ENCODE assay signal across 1 cellular context in the genomic region with DNA sequence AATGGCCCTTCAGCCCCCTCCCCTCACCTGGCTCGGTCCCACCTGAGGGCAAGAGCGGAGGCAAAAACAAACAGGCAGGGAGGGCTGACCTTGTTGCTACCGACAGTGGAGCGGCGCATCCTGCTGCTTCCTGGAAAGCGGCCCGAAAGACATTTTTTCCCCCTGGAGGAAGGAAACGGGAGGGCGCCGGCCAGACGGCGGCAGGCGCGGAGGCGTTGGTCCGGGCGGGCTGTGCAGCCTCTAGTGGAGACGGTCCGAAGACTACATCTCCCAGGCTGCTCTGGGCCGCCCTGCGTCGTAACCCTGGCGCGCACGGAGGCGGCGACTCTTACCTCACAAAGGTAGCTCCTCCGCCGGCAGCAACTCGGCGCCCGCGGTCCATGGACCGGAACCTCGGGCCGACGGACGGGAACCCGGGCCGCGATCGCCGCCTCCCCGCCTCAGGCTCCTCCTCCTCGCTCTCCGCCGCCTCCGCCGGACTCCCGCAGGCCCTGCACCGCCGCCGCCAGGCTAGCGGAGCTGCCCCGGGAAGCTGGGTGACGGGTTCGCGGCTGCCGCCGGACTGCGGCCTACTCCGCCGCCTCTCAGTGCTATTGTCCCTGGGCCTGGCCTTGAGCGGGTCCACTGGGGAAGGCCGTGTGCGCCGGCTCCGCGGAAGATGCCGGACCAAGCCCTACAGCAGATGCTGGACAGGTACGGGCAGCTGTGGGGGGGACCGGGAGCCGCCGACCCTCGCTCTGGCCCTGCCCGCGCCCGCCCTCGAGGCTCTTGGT.
A peak's percentile ranks its signal among the peaks of the same experiment; 100 is the strongest.
TF ChIP-seq lines count a peak whose summit lies in the region.

A gene (minus strand): TSS at position 242 of the 773 bp plus-strand sequence. CDS start 50,728 bp downstream, outside the sequence.
A gene with protein sequence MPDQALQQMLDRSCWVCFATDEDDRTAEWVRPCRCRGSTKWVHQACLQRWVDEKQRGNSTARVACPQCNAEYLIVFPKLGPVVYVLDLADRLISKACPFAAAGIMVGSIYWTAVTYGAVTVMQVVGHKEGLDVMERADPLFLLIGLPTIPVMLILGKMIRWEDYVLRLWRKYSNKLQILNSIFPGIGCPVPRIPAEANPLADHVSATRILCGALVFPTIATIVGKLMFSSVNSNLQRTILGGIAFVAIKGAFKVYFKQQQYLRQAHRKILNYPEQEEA (plus strand): TSS at position 331 of the 773 bp plus-strand sequence. CDS start 328 bp downstream, at position 659.

TF ChIP-seq in K562, 482 proteins besides CTCF, POLR2A, EP300 and RAD21 (continues in another document):
- TF ChIP-seq, protein P1, sequence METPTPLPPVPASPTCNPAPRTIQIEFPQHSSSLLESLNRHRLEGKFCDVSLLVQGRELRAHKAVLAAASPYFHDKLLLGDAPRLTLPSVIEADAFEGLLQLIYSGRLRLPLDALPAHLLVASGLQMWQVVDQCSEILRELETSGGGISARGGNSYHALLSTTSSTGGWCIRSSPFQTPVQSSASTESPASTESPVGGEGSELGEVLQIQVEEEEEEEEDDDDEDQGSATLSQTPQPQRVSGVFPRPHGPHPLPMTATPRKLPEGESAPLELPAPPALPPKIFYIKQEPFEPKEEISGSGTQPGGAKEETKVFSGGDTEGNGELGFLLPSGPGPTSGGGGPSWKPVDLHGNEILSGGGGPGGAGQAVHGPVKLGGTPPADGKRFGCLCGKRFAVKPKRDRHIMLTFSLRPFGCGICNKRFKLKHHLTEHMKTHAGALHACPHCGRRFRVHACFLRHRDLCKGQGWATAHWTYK (CRISPR knock-in tag; IDR thresholded peaks at IDR 0.05): no peak
- peak; percentile 61 for TF ChIP-seq TBP (optimal IDR thresholded peaks at IDR 0.05; ENCODE audit: low read depth, low read length)
- peak; percentile 30; the same call in 1 of the 2 replicates for TF ChIP-seq PML (IDR thresholded peaks at IDR 0.05; ENCODE audit: low read length)
- TF ChIP-seq, protein P2, sequence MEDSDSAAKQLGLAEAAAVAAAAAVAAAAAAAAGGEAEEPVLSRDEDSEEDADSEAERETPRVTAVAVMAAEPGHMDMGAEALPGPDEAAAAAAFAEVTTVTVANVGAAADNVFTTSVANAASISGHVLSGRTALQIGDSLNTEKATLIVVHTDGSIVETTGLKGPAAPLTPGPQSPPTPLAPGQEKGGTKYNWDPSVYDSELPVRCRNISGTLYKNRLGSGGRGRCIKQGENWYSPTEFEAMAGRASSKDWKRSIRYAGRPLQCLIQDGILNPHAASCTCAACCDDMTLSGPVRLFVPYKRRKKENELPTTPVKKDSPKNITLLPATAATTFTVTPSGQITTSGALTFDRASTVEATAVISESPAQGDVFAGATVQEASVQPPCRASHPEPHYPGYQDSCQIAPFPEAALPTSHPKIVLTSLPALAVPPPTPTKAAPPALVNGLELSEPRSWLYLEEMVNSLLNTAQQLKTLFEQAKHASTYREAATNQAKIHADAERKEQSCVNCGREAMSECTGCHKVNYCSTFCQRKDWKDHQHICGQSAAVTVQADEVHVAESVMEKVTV (CRISPR knock-in tag; IDR thresholded peaks at IDR 0.05): no peak
- TF ChIP-seq, protein P3, sequence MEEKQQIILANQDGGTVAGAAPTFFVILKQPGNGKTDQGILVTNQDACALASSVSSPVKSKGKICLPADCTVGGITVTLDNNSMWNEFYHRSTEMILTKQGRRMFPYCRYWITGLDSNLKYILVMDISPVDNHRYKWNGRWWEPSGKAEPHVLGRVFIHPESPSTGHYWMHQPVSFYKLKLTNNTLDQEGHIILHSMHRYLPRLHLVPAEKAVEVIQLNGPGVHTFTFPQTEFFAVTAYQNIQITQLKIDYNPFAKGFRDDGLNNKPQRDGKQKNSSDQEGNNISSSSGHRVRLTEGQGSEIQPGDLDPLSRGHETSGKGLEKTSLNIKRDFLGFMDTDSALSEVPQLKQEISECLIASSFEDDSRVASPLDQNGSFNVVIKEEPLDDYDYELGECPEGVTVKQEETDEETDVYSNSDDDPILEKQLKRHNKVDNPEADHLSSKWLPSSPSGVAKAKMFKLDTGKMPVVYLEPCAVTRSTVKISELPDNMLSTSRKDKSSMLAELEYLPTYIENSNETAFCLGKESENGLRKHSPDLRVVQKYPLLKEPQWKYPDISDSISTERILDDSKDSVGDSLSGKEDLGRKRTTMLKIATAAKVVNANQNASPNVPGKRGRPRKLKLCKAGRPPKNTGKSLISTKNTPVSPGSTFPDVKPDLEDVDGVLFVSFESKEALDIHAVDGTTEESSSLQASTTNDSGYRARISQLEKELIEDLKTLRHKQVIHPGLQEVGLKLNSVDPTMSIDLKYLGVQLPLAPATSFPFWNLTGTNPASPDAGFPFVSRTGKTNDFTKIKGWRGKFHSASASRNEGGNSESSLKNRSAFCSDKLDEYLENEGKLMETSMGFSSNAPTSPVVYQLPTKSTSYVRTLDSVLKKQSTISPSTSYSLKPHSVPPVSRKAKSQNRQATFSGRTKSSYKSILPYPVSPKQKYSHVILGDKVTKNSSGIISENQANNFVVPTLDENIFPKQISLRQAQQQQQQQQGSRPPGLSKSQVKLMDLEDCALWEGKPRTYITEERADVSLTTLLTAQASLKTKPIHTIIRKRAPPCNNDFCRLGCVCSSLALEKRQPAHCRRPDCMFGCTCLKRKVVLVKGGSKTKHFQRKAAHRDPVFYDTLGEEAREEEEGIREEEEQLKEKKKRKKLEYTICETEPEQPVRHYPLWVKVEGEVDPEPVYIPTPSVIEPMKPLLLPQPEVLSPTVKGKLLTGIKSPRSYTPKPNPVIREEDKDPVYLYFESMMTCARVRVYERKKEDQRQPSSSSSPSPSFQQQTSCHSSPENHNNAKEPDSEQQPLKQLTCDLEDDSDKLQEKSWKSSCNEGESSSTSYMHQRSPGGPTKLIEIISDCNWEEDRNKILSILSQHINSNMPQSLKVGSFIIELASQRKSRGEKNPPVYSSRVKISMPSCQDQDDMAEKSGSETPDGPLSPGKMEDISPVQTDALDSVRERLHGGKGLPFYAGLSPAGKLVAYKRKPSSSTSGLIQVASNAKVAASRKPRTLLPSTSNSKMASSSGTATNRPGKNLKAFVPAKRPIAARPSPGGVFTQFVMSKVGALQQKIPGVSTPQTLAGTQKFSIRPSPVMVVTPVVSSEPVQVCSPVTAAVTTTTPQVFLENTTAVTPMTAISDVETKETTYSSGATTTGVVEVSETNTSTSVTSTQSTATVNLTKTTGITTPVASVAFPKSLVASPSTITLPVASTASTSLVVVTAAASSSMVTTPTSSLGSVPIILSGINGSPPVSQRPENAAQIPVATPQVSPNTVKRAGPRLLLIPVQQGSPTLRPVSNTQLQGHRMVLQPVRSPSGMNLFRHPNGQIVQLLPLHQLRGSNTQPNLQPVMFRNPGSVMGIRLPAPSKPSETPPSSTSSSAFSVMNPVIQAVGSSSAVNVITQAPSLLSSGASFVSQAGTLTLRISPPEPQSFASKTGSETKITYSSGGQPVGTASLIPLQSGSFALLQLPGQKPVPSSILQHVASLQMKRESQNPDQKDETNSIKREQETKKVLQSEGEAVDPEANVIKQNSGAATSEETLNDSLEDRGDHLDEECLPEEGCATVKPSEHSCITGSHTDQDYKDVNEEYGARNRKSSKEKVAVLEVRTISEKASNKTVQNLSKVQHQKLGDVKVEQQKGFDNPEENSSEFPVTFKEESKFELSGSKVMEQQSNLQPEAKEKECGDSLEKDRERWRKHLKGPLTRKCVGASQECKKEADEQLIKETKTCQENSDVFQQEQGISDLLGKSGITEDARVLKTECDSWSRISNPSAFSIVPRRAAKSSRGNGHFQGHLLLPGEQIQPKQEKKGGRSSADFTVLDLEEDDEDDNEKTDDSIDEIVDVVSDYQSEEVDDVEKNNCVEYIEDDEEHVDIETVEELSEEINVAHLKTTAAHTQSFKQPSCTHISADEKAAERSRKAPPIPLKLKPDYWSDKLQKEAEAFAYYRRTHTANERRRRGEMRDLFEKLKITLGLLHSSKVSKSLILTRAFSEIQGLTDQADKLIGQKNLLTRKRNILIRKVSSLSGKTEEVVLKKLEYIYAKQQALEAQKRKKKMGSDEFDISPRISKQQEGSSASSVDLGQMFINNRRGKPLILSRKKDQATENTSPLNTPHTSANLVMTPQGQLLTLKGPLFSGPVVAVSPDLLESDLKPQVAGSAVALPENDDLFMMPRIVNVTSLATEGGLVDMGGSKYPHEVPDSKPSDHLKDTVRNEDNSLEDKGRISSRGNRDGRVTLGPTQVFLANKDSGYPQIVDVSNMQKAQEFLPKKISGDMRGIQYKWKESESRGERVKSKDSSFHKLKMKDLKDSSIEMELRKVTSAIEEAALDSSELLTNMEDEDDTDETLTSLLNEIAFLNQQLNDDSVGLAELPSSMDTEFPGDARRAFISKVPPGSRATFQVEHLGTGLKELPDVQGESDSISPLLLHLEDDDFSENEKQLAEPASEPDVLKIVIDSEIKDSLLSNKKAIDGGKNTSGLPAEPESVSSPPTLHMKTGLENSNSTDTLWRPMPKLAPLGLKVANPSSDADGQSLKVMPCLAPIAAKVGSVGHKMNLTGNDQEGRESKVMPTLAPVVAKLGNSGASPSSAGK (IDR thresholded peaks at IDR 0.05): no peak
- peak; percentile 93 for TF ChIP-seq RBFOX2 (IDR thresholded peaks at IDR 0.05; ENCODE audit: low read depth, low read length)
- TF ChIP-seq BMI1 (IDR thresholded peaks at IDR 0.05; ENCODE audit: low read length): no peak
- TF ChIP-seq, protein P4, sequence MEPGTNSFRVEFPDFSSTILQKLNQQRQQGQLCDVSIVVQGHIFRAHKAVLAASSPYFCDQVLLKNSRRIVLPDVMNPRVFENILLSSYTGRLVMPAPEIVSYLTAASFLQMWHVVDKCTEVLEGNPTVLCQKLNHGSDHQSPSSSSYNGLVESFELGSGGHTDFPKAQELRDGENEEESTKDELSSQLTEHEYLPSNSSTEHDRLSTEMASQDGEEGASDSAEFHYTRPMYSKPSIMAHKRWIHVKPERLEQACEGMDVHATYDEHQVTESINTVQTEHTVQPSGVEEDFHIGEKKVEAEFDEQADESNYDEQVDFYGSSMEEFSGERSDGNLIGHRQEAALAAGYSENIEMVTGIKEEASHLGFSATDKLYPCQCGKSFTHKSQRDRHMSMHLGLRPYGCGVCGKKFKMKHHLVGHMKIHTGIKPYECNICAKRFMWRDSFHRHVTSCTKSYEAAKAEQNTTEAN (CRISPR knock-in tag; IDR thresholded peaks at IDR 0.05): no peak
- TF ChIP-seq NCOA4 (IDR thresholded peaks at IDR 0.05; ENCODE audit: partially characterized antibody): no peak
- no peak for TF ChIP-seq SREBF2 (CRISPR knock-in tag; IDR thresholded peaks at IDR 0.05)
- TF ChIP-seq, protein P5, sequence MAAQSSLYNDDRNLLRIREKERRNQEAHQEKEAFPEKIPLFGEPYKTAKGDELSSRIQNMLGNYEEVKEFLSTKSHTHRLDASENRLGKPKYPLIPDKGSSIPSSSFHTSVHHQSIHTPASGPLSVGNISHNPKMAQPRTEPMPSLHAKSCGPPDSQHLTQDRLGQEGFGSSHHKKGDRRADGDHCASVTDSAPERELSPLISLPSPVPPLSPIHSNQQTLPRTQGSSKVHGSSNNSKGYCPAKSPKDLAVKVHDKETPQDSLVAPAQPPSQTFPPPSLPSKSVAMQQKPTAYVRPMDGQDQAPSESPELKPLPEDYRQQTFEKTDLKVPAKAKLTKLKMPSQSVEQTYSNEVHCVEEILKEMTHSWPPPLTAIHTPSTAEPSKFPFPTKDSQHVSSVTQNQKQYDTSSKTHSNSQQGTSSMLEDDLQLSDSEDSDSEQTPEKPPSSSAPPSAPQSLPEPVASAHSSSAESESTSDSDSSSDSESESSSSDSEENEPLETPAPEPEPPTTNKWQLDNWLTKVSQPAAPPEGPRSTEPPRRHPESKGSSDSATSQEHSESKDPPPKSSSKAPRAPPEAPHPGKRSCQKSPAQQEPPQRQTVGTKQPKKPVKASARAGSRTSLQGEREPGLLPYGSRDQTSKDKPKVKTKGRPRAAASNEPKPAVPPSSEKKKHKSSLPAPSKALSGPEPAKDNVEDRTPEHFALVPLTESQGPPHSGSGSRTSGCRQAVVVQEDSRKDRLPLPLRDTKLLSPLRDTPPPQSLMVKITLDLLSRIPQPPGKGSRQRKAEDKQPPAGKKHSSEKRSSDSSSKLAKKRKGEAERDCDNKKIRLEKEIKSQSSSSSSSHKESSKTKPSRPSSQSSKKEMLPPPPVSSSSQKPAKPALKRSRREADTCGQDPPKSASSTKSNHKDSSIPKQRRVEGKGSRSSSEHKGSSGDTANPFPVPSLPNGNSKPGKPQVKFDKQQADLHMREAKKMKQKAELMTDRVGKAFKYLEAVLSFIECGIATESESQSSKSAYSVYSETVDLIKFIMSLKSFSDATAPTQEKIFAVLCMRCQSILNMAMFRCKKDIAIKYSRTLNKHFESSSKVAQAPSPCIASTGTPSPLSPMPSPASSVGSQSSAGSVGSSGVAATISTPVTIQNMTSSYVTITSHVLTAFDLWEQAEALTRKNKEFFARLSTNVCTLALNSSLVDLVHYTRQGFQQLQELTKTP (IDR thresholded peaks at IDR 0.05; ENCODE audit: low read depth in 1 of 2, partially characterized antibody in 2 of 2): no peak
- TF ChIP-seq GABPB1 (CRISPR knock-in tag; IDR thresholded peaks at IDR 0.05): peak; percentile 88
- no peak for TF ChIP-seq HDGF (IDR thresholded peaks at IDR 0.05)
- TF ChIP-seq, protein P6, sequence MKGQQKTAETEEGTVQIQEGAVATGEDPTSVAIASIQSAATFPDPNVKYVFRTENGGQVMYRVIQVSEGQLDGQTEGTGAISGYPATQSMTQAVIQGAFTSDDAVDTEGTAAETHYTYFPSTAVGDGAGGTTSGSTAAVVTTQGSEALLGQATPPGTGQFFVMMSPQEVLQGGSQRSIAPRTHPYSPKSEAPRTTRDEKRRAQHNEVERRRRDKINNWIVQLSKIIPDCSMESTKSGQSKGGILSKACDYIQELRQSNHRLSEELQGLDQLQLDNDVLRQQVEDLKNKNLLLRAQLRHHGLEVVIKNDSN (CRISPR knock-in tag; IDR thresholded peaks at IDR 0.05): peak; percentile 30; the same call in 1 of the 2 replicates
- no peak for TF ChIP-seq ZNF717 (CRISPR knock-in tag; IDR thresholded peaks at IDR 0.05)
- TF ChIP-seq, protein P7, sequence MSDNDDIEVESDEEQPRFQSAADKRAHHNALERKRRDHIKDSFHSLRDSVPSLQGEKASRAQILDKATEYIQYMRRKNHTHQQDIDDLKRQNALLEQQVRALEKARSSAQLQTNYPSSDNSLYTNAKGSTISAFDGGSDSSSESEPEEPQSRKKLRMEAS (CRISPR knock-in tag; IDR thresholded peaks at IDR 0.05): peak; percentile 48; the same call in 1 of the 2 replicates
- TF ChIP-seq FOXP1 (CRISPR knock-in tag; IDR thresholded peaks at IDR 0.05): 0 out of 2 replicates have a peak, but pooled peaks have one; percentile 12
- TF ChIP-seq HDAC2 (IDR thresholded peaks at IDR 0.05): no peak
- TF ChIP-seq PRPF4 (IDR thresholded peaks at IDR 0.05; ENCODE audit: insufficient read depth, low read depth, low read length, poor library complexity, severe bottlenecking): no peak
- no peak for TF ChIP-seq ERF (CRISPR knock-in tag; IDR thresholded peaks at IDR 0.05)
- peak; percentile 69; the same call in 1 of the 2 replicates for TF ChIP-seq TGIF2 (CRISPR knock-in tag; IDR thresholded peaks at IDR 0.05)
- peak; percentile 56; the same call in 1 of the 2 replicates for TF ChIP-seq RB1 (IDR thresholded peaks at IDR 0.05; ENCODE audit: low read depth)
